In genomic region chr7:137343483-137343841, GRCh38 we compare ENCODE assay signal across 8 cellular contexts. TPM values are rescaled to one million over a fixed set of nuclear protein-coding genes. Genes with fewer than 3 reads are reported as not detected.
DNase-seq lines count a peak whose midpoint lies in the region; ATAC-seq and TF ChIP-seq lines count a peak whose summit lies in the region.

Gene PTN, minus strand, starts transcription at chr7:137343733. Its CDS starts 88,760 bp downstream, at chr7:137254973.

- ATAC-seq in left lung: peak; percentile 91
- no peak for ATAC-seq in HG03442 (IDR thresholded peaks at IDR 0.05; ENCODE audit: unreplicated experiment)
- ATAC-seq in HG02884 (IDR thresholded peaks at IDR 0.05; ENCODE audit: unreplicated experiment): no peak
- no peak for ATAC-seq in HG02588 (IDR thresholded peaks at IDR 0.05; ENCODE audit: unreplicated experiment)

- H3K4me3 ChIP-seq in choroid plexus epithelial cell (ENCODE audit: low read depth, low read length) (peak within 1 kb of the TSS; percentile 55), left lung (peak within 1 kb of the TSS; percentile 4 to 22), thyroid gland (replicated peaks in 1 of 3) (peak within 1 kb of the TSS in 2 of 3 donors; percentile 23 to 27)

- intact Hi-C loops in left lung (cut with DNase I): no loop called here
- intact Hi-C loops in thyroid gland (cut with DNase I): no loop called here

- DNase-seq in A172 (ENCODE audit: low spot score) (peak; percentile 61), NCI-H146 treated with DMSO at 0.1 percent for 48 hours (lab: John Stamatoyannopoulos, UW; ENCODE audit: unreplicated experiment) (peak; percentile 18), choroid plexus epithelial cell (ENCODE audit: low read depth) (peak; percentile 36), left lung (peak in 1 of 2 donors; percentile 71), thyroid gland (peak; percentile 49 to 58)

- H3K4me1 ChIP-seq in left lung: no peaks in the 10 kb centered on the region
- H3K4me1 ChIP-seq in thyroid gland: peaks cover 0 to 4% of the 10 kb centered on the region in 2 donors

- no peaks in the 10 kb centered on the region for H3K9me3 ChIP-seq in left lung
- no peaks in the 10 kb centered on the region for H3K9me3 ChIP-seq in thyroid gland

- no peak for TF ChIP-seq POLR2A in thyroid gland (IDR thresholded peaks at IDR 0.05)

- peaks cover 0 to 17% of the 10 kb centered on the region in 2 donors for H3K27me3 ChIP-seq in left lung
- H3K27me3 ChIP-seq in thyroid gland: no peaks in the 10 kb centered on the region

- H3K36me3 ChIP-seq in left lung (no peaks in the 10 kb centered on the region), thyroid gland (no peaks in the 10 kb centered on the region)

- 3 to 4% methylated on average over 16 of the region's 16 CpGs for WGBS in thyroid gland, 2 donors

- TF ChIP-seq CTCF in choroid plexus epithelial cell (conservative IDR thresholded peaks at IDR 0.05; ENCODE audit: low read depth, low read length) (peak; percentile 3), left lung (IDR thresholded peaks at IDR 0.05) (no peak), thyroid gland (IDR thresholded peaks at IDR 0.05) (no peak)

- no peak within 1 kb of the TSS for H3K27ac ChIP-seq in left lung
- no peak within 1 kb of the TSS for H3K27ac ChIP-seq in thyroid gland

RNA-seq across cellular contexts. Expression of gene PTN, which starts in this region (rescaled TPM):
- 11.9 and 12.5 TPM in 2 replicates for total RNA-seq in A172 (2014; rRNA removed; shearing (Covaris generic))
- total RNA-seq in left lung (1 to 10 TPM; 2.1 to 6.4 TPM), thyroid gland (10 to 100 TPM in 2 of 4 donors, 1 to 10 TPM in 2; 6.1 to 40.3 (median 9.2) TPM)
